In genomic region chr2:97806738-97807618, GRCh38 we compare ENCODE assay signal across 8 cellular contexts.
DNase-seq lines count a peak whose midpoint lies in the region; ATAC-seq, FAIRE-seq and TF ChIP-seq lines count a peak whose summit lies in the region.

No MANE protein-coding gene starts in this region.

- DNase-seq in GM18507 (ENCODE audit: extremely low spot score, insufficient read length, low read depth) (peak; percentile 44), NCI-H774 (lab: John Stamatoyannopoulos, UW) (peak; percentile 4), lung microvascular endothelial cell (ENCODE audit: low read depth in 2 of 2) (peak; percentile 77 to 85)
- DNase-seq in activated CD4-positive, alpha-beta memory T cell treated with anti-CD3 and anti-CD28 coated beads, Interleukin-2, amount 10 ng/mL, durations not matched to agents 7 days and 5 days, result peak; percentile 83
- peak; percentile 67 for DNase-seq in effector CD4-positive, alpha-beta T cell
- DNase-seq in stimulated activated CD8-positive, alpha-beta memory T cell treated with anti-CD3 and anti-CD28 coated beads, Interleukin-12 subunit alpha, Interleukin-12 subunit beta, amount 100 ng/mL, for 4 hours (ENCODE audit: low read depth), result peak; percentile 48

- TF ChIP-seq CTCF in 22Rv1 (IDR thresholded peaks at IDR 0.05), result peak; percentile 97

- no peaks in the 10 kb centered on the region for H3K27me3 Mint-ChIP-seq in activated CD4-positive, alpha-beta memory T cell treated with anti-CD3 and anti-CD28 coated beads, Interleukin-2, amount 10 ng/mL, durations not matched to agents 7 days and 5 days

- H3K36me3 Mint-ChIP-seq in activated CD4-positive, alpha-beta memory T cell treated with anti-CD3 and anti-CD28 coated beads, Interleukin-2, amount 10 ng/mL, durations not matched to agents 7 days and 5 days (ENCODE audit: low read depth), result peaks cover 11% of the 10 kb centered on the region

- POLR2A ChIA-PET in activated CD4-positive, alpha-beta memory T cell treated with anti-CD3 and anti-CD28 coated beads, Interleukin-2, amount 10 ng/mL, durations not matched to agents 7 days and 5 days (lab: Charles Lee), result interaction anchor here (1.1 to 1.4 kb wide), 2 partner anchors 63 to 188 kb away, joined by 3 to 5 read pairs; no protein-coding TSS in a partner anchor

- H3K9me3 Mint-ChIP-seq in activated CD4-positive, alpha-beta memory T cell treated with anti-CD3 and anti-CD28 coated beads, Interleukin-2, amount 10 ng/mL, durations not matched to agents 7 days and 5 days, result no peaks in the 10 kb centered on the region

- FAIRE-seq in GM18507 (lab: Jason Lieb, UNC), result peak; percentile 95

- ATAC-seq in HG03565 (IDR thresholded peaks at IDR 0.05; ENCODE audit: unreplicated experiment), result peak; percentile 77

- H3K4me1 Mint-ChIP-seq in activated CD4-positive, alpha-beta memory T cell treated with anti-CD3 and anti-CD28 coated beads, Interleukin-2, amount 10 ng/mL, durations not matched to agents 7 days and 5 days, result peaks cover 3% of the 10 kb centered on the region

- no peak overlapping the region for H3K27ac Mint-ChIP-seq in activated CD4-positive, alpha-beta memory T cell treated with anti-CD3 and anti-CD28 coated beads, Interleukin-2, amount 10 ng/mL, durations not matched to agents 7 days and 5 days

- no peak overlapping the region for H3K4me3 Mint-ChIP-seq in activated CD4-positive, alpha-beta memory T cell treated with anti-CD3 and anti-CD28 coated beads, Interleukin-2, amount 10 ng/mL, durations not matched to agents 7 days and 5 days

- no peak overlapping the region for H3K27ac ChIP-seq in 22Rv1

- CTCF ChIA-PET in activated CD4-positive, alpha-beta memory T cell treated with anti-CD3 and anti-CD28 coated beads, Interleukin-2, amount 10 ng/mL, durations not matched to agents 7 days and 5 days (lab: Charles Lee), result interaction anchor here (0.6 to 2.5 kb wide), 32 partner anchors 11 to 1030 kb away, joined by 3 to 23 read pairs (median 4); no protein-coding TSS in a partner anchor

Comparison
In these comparisons a context has a peak if more than half of its experiments do, and no peak if none do; other contexts are left out.
1. DNase-seq: peak in every context shown above with its lines; median percentile 83 in activated CD4-positive, alpha-beta memory T cell treated with anti-CD3 and anti-CD28 coated beads, Interleukin-2, amount 10 ng/mL, durations not matched to agents 7 days and 5 days; 81 in lung microvascular endothelial cell; 67 in effector CD4-positive, alpha-beta T cell; 48 in stimulated activated CD8-positive, alpha-beta memory T cell treated with anti-CD3 and anti-CD28 coated beads, Interleukin-12 subunit alpha, Interleukin-12 subunit beta, amount 100 ng/mL, for 4 hours; 44 in GM18507; 4 in NCI-H774.